ENCODE assay signal across 8 cellular contexts in the genomic region with DNA sequence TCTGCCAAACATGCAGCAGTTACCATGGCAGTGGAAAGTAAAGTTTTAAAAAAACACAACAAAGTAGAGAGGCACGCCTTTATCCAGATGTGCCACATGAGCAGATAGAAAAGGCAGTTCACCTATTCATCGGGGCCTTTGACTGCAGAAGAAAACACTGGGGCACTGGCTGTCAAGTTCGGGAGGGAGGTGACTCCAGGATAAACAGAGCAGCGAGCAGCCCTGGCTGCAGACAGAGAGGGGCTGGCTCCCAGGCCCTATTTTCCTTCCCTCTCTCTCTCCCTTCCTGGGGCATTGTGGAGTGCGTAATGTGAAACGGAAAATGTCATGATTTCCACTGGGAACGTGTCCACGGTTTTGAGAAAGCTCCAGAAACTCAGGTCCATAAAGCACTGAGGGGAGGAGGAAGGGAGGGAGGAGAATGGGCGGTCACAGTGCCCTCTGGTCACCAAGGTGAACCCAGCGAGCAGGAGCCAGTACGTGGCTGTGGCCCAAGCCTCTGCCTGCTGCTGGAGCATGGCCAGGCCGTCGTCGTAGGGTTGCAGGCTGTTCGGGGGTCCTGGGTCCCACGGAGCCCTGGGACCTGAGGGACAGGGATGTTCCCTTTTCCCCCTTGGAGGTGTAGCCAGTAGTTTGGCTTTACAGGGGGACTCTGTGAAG.
A peak's percentile ranks its signal among the peaks of the same experiment; 100 is the strongest.
DNase-seq lines count a peak whose midpoint lies in the region; ATAC-seq and TF ChIP-seq lines count a peak whose summit lies in the region.

No MANE protein-coding gene starts in this region.

- H3K27me3 Mint-ChIP-seq in activated naive CD8-positive, alpha-beta T cell treated with anti-CD3 and anti-CD28 coated beads for 36 hours, result no peaks in the 10 kb centered on the region

- H3K4me3 ChIP-seq in A673 (ENCODE audit: low read depth, low read length, poor library complexity, severe bottlenecking), result no peak overlapping the region
- peak overlapping the region; percentile 36 for H3K4me3 ChIP-seq in left ventricle myocardium inferior
- H3K4me3 ChIP-seq in skeletal muscle tissue (ENCODE audit: low read length in 3 of 3), result peak overlapping the region; percentile 46 to 60 (median 52)

- H3K27me3 ChIP-seq in A673 (replicated peaks; ENCODE audit: insufficient read depth, low read depth, low read length, poor library complexity), result no peaks in the 10 kb centered on the region
- no peaks in the 10 kb centered on the region for H3K27me3 ChIP-seq in left ventricle myocardium inferior (ENCODE audit: low read depth)
- no peaks in the 10 kb centered on the region for H3K27me3 ChIP-seq in skeletal muscle tissue (ENCODE audit: control insufficient read depth in 3 of 3, insufficient read depth in 3 of 3, low read length in 3 of 3)

- peak overlapping the region; percentile 91 for H3K27ac Mint-ChIP-seq in activated naive CD8-positive, alpha-beta T cell treated with anti-CD3 and anti-CD28 coated beads for 36 hours

- H3K4me3 Mint-ChIP-seq in activated naive CD8-positive, alpha-beta T cell treated with anti-CD3 and anti-CD28 coated beads for 36 hours, result peak overlapping the region; percentile 71

- H3K27ac ChIP-seq in A673 (ENCODE audit: low read depth, low read length, poor library complexity, severe bottlenecking) (peak overlapping the region; percentile 98), left ventricle myocardium inferior (replicated peaks) (peak overlapping the region; percentile 99), skeletal muscle tissue (ENCODE audit: low read depth, low read length) (peak overlapping the region; percentile 97)

- no peaks in the 10 kb centered on the region for H3K9me3 Mint-ChIP-seq in activated naive CD8-positive, alpha-beta T cell treated with anti-CD3 and anti-CD28 coated beads for 36 hours

- H3K36me3 Mint-ChIP-seq in activated naive CD8-positive, alpha-beta T cell treated with anti-CD3 and anti-CD28 coated beads for 36 hours, result peaks cover 3% of the 10 kb centered on the region

- DNase-seq in A673 (ENCODE audit: low spot score), result no peak
- DNase-seq in NCI-H2196 (lab: John Stamatoyannopoulos, UW; ENCODE audit: unreplicated experiment), result peak; percentile 72
- DNase-seq in activated naive CD8-positive, alpha-beta T cell treated with anti-CD3 and anti-CD28 coated beads for 36 hours, result peak; percentile 24
- peak; percentile 75 for DNase-seq in left ventricle myocardium inferior
- DNase-seq in germinal center (ENCODE audit: low spot score), result no peak
- no peak for DNase-seq in A172 (ENCODE audit: low spot score)

- peak; percentile 4 for ATAC-seq in GM21447 (IDR thresholded peaks at IDR 0.05; ENCODE audit: unreplicated experiment)

- TF ChIP-seq CTCF in A673 (conservative IDR thresholded peaks at IDR 0.05; ENCODE audit: low read depth, low read length) (no peak), left ventricle myocardium inferior (IDR thresholded peaks at IDR 0.05; ENCODE audit: borderline replicate concordance) (no peak)

- H3K4me1 ChIP-seq in A673 (ENCODE audit: insufficient read depth, low read length, poor library complexity, severe bottlenecking) (peaks cover 61% of the 10 kb centered on the region), left ventricle myocardium inferior (peaks cover 91% of the 10 kb centered on the region), skeletal muscle tissue (ENCODE audit: control insufficient read depth in 3 of 3, insufficient read depth in 3 of 3, low read length in 3 of 3) (peaks cover 75 to 84% (median 77%) of the 10 kb centered on the region in 3 donors)

- no TSS peak for BruUV-seq in A673 (replicated peaks; lab: Mats Ljungman, UMichigan)

- H3K9me3 ChIP-seq in A673 (ENCODE audit: low read depth, low read length, poor library complexity, severe bottlenecking) (no peaks in the 10 kb centered on the region), left ventricle myocardium inferior (replicated peaks) (no peaks in the 10 kb centered on the region), skeletal muscle tissue (ENCODE audit: control insufficient read depth in 3 of 3, low read length in 3 of 3) (no peaks in the 10 kb centered on the region)

- H3K36me3 ChIP-seq in A673 (ENCODE audit: insufficient read depth, low read length, poor library complexity, severe bottlenecking) (no peaks in the 10 kb centered on the region), left ventricle myocardium inferior (no peaks in the 10 kb centered on the region), skeletal muscle tissue (ENCODE audit: control insufficient read depth in 3 of 3, insufficient read depth in 3 of 3, low read length in 3 of 3) (no peaks in the 10 kb centered on the region)

- CTCF ChIA-PET in A673 (lab: Charles Lee), result interaction anchor here (0.8 kb wide), 1 partner anchor 113 kb away, joined by 6 read pairs; no protein-coding TSS in a partner anchor

- intact Hi-C loops in A673 (cut with micrococcal nuclease; ENCODE audit: unreplicated experiment), result loop anchor here (5.0 to 10.0 kb wide), 2 partner anchors 112 to 230 kb away; partner anchors contain the start of gene IRF2BP2
- intact Hi-C loops in left ventricle myocardium inferior (cut with micrococcal nuclease), result loop anchor here (5.0 to 10.0 kb wide), 3 partner anchors 193 to 353 kb away; no protein-coding TSS in a partner anchor

- peak overlapping the region; percentile 82 to 88 (median 87) for H3K9ac ChIP-seq in skeletal muscle tissue (ENCODE audit: low read depth in 1 of 3, low read length in 3 of 3)

- peaks cover 82% of the 10 kb centered on the region for H3K4me1 Mint-ChIP-seq in activated naive CD8-positive, alpha-beta T cell treated with anti-CD3 and anti-CD28 coated beads for 36 hours

- POLR2A ChIA-PET in A673 (lab: Charles Lee; ENCODE audit: low non-redundant PET), result interaction anchor here (0.6 to 1.5 kb wide), 6 partner anchors 19 to 113 kb away, joined by 3 to 17 read pairs (median 8); no protein-coding TSS in a partner anchor

Comparison
In these comparisons a context has a peak if more than half of its experiments do, and no peak if none do; other contexts are left out.
1. DNase-seq: peak in NCI-H2196 (single experiment), activated naive CD8-positive, alpha-beta T cell treated with anti-CD3 and anti-CD28 coated beads for 36 hours (single experiment) and left ventricle myocardium inferior (single experiment); none in A673 (single experiment), germinal center (single experiment) and A172 (single experiment).
2. Peak in every context shown above with its lines, with median percentiles within 50 percentile points of each other: H3K27ac ChIP-seq.